18 cellular contexts compared by ENCODE assay signal in the genomic region with DNA sequence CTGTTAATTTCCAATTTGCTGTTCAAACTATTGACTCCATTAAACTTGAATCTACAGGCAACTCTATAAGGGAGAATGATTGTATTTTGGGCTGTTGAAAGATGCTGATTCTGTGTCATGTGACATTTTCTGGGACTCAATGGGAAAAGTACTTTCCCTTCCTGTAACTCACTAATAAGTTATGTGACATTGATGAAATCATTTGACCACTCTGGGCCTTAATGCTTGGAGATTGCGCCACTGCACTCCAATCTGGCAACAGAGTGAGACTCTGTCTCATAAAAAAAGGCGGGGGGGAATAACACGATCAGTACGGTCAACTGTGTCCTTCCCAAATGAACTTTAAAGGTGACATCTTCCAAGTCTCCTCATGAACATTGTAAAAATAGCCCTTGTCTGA.
"Had no signal": no experiment of that assay in that cellular context is flagged by ENCODE, and none has a peak within 500 bp of the region (broad histone marks: within the 10 kb centered on the region; RNA-seq: fewer than 3 reads in every experiment).

No MANE protein-coding gene starts in this region.

- H3K27me3 ChIP-seq: gastroesophageal sphincter, heart right ventricle, right lobe of liver, testis, upper lobe of left lung had no signal

- H3K27ac Mint-ChIP-seq: activated naive CD4-positive, alpha-beta T cell treated with anti-CD3 and anti-CD28 coated beads for 36 hours; activated T-helper 17 cell treated with anti-CD3 and anti-CD28 coated beads, Interleukin-2, amount 50 U/mL, for 72 hours; stimulated activated naive CD8-positive, alpha-beta T cell treated with anti-CD3 and anti-CD28 coated beads, Interleukin-15, amount 100 ng/mL, for 72 hours had no signal

- H3K9me3 Mint-ChIP-seq: activated naive CD4-positive, alpha-beta T cell treated with anti-CD3 and anti-CD28 coated beads for 36 hours; activated T-helper 17 cell treated with anti-CD3 and anti-CD28 coated beads, Interleukin-2, amount 50 U/mL, for 72 hours; neural crest cell; stimulated activated naive CD8-positive, alpha-beta T cell treated with anti-CD3 and anti-CD28 coated beads, Interleukin-15, amount 100 ng/mL, for 72 hours had no signal

- H3K27ac ChIP-seq: heart right ventricle, psoas muscle, right lobe of liver, testis, upper lobe of left lung, VCaP had no signal

- DNase-seq: activated CD4-positive, alpha-beta T cell treated with anti-CD3 and anti-CD28 coated beads for 1 hour; activated CD4-positive, alpha-beta T cell treated with anti-CD3 and anti-CD28 coated beads, Interleukin-2, amount 50 U/mL, for 4 hours; activated naive CD4-positive, alpha-beta T cell treated with anti-CD3 and anti-CD28 coated beads for 36 hours; activated T-cell treated with anti-CD3 and anti-CD28 coated beads for 4 hours; effector CD8-positive, alpha-beta T cell; heart right ventricle; midbrain; psoas muscle; right lobe of liver; stimulated activated CD4-positive, alpha-beta T cell treated with anti-CD3 and anti-CD28 coated beads, Interleukin-1b, Interleukin-23, amount 100 ng/mL, for 48 hours; stimulated activated naive CD8-positive, alpha-beta T cell treated with anti-CD3 and anti-CD28 coated beads, Interleukin-15, amount 100 ng/mL, for 72 hours; T-helper 9 cell; testis; upper lobe of left lung had no signal

- H3K4me1 ChIP-seq: psoas muscle, right lobe of liver, testis, upper lobe of left lung had no signal

- H3K27me3 Mint-ChIP-seq: activated T-helper 17 cell treated with anti-CD3 and anti-CD28 coated beads, Interleukin-2, amount 50 U/mL, for 72 hours; stimulated activated naive CD8-positive, alpha-beta T cell treated with anti-CD3 and anti-CD28 coated beads, Interleukin-15, amount 100 ng/mL, for 72 hours had no signal

- H3K4me3 Mint-ChIP-seq: activated naive CD4-positive, alpha-beta T cell treated with anti-CD3 and anti-CD28 coated beads for 36 hours; activated T-helper 17 cell treated with anti-CD3 and anti-CD28 coated beads, Interleukin-2, amount 50 U/mL, for 72 hours; neural crest cell; stimulated activated naive CD8-positive, alpha-beta T cell treated with anti-CD3 and anti-CD28 coated beads, Interleukin-15, amount 100 ng/mL, for 72 hours had no signal

- H3K36me3 ChIP-seq: gastroesophageal sphincter, heart right ventricle, right lobe of liver, upper lobe of left lung had no signal

- ATAC-seq: activated T-helper 17 cell treated with anti-CD3 and anti-CD28 coated beads, Interleukin-2, amount 50 U/mL, for 72 hours; gastroesophageal sphincter; heart right ventricle; psoas muscle; right lobe of liver; stimulated activated naive CD8-positive, alpha-beta T cell treated with anti-CD3 and anti-CD28 coated beads, Interleukin-15, amount 100 ng/mL, for 72 hours had no signal

- H3K4me1 Mint-ChIP-seq: activated T-helper 17 cell treated with anti-CD3 and anti-CD28 coated beads, Interleukin-2, amount 50 U/mL, for 72 hours; stimulated activated naive CD8-positive, alpha-beta T cell treated with anti-CD3 and anti-CD28 coated beads, Interleukin-15, amount 100 ng/mL, for 72 hours had no signal

- H3K4me3 ChIP-seq: gastroesophageal sphincter, heart right ventricle, psoas muscle, right lobe of liver, testis, upper lobe of left lung had no signal

- H3K9me3 ChIP-seq: gastroesophageal sphincter, heart right ventricle, psoas muscle, right lobe of liver, testis, upper lobe of left lung had no signal
